In genomic region chr17:9125722-9126121, GRCh38 we compare ENCODE assay signal across 20 cellular contexts.
A peak's percentile ranks its signal among the peaks of the same experiment; 100 is the strongest.
DNase-seq lines count a peak whose midpoint lies in the region; ATAC-seq, FAIRE-seq and TF ChIP-seq lines count a peak whose summit lies in the region.
"Had no signal": no experiment of that assay in that cellular context is flagged by ENCODE, and none has a peak within 500 bp of the region (broad histone marks: within the 10 kb centered on the region; RNA-seq: fewer than 3 reads in every experiment).

No MANE protein-coding gene starts in this region.

- H3K36me3 Mint-ChIP-seq in chondrocyte (ENCODE audit: low read depth): peaks cover 2% of the 10 kb centered on the region
- no peaks in the 10 kb centered on the region for H3K36me3 Mint-ChIP-seq in stimulated activated memory B cell treated with anti-CD40 and anti-IgM and Interleukin-4, amounts not matched to agents 10 μg/mL and 1 μg/mL and 100 μg/mL, for 72 hours
- H3K36me3 Mint-ChIP-seq: CD4-positive, alpha-beta memory T cell had no signal

- TF ChIP-seq POLR2A in A549 (IDR thresholded peaks at IDR 0.05; ENCODE audit: low read length) (no peak), transverse colon (IDR thresholded peaks at IDR 0.05) (no peak)

- POLR2A ChIA-PET in A549 (lab: Yijun Ruan, JAX): no interaction called here
- POLR2A ChIA-PET in GM10248 (lab: Yijun Ruan, JAX): no interaction called here

- no peak for FAIRE-seq in A549 (lab: Jason Lieb, UNC)
- FAIRE-seq: GM12891, GM18507 had no signal

- ATAC-seq in A549: no peak
- ATAC-seq in stimulated activated memory B cell treated with anti-CD40 and anti-IgM and Interleukin-4, amounts not matched to agents 10 μg/mL and 1 μg/mL and 100 μg/mL, for 72 hours: no peak
- ATAC-seq: GM23338, HCT116 had no signal

- H3K9me3 ChIP-seq in A549 (no peaks in the 10 kb centered on the region), transverse colon (no peaks in the 10 kb centered on the region)
- H3K9me3 ChIP-seq: Caco-2 had no signal

- 47% methylated on average over 8 of the region's 8 CpGs for WGBS in A549 (ENCODE audit: missing lambda C conversion rate)
- 83 to 91% methylated on average over 4 to 8 of the region's 8 CpGs for WGBS in transverse colon (ENCODE audit: low coverage in 1 of 2), 2 donors

- TF ChIP-seq CTCF in A549 (IDR thresholded peaks at IDR 0.05) (no peak), chondrocyte (IDR thresholded peaks at IDR 0.05) (no peak), GM10248 (IDR thresholded peaks at IDR 0.05; ENCODE audit: control extremely low read depth, extremely low read depth, low read depth, missing control alignments) (no peak), transverse colon (IDR thresholded peaks at IDR 0.05) (no peak)

- H3K4me1 Mint-ChIP-seq in chondrocyte (ENCODE audit: low read depth): peaks cover 7% of the 10 kb centered on the region
- peaks cover 10% of the 10 kb centered on the region for H3K4me1 Mint-ChIP-seq in stimulated activated memory B cell treated with anti-CD40 and anti-IgM and Interleukin-4, amounts not matched to agents 10 μg/mL and 1 μg/mL and 100 μg/mL, for 72 hours

- no peak overlapping the region for H3K4me3 Mint-ChIP-seq in chondrocyte (ENCODE audit: unreplicated experiment)
- H3K4me3 Mint-ChIP-seq in stimulated activated memory B cell treated with anti-CD40 and anti-IgM and Interleukin-4, amounts not matched to agents 10 μg/mL and 1 μg/mL and 100 μg/mL, for 72 hours: no peak overlapping the region
- H3K4me3 Mint-ChIP-seq: CD4-positive, alpha-beta memory T cell; GM23338; H9; HFFc6 had no signal

- no peak overlapping the region for H3K4me3 ChIP-seq in A549
- no peak overlapping the region for H3K4me3 ChIP-seq in transverse colon
- H3K4me3 ChIP-seq: GM23338 had no signal

- intact Hi-C loops in posterior vena cava (cut with DNase I): no loop called here
- intact Hi-C loops in transverse colon (cut with DNase I; ENCODE audit: low total_unique reads): no loop called here

- no peak overlapping the region for H3K27ac Mint-ChIP-seq in chondrocyte (ENCODE audit: unreplicated experiment)
- no peak overlapping the region for H3K27ac Mint-ChIP-seq in stimulated activated memory B cell treated with anti-CD40 and anti-IgM and Interleukin-4, amounts not matched to agents 10 μg/mL and 1 μg/mL and 100 μg/mL, for 72 hours
- H3K27ac Mint-ChIP-seq: CD4-positive, alpha-beta memory T cell; GM23338; H9; HFFc6 had no signal

- H3K27ac ChIP-seq in A549 (no peak overlapping the region), transverse colon (no peak overlapping the region)

- H3K27me3 Mint-ChIP-seq in chondrocyte (ENCODE audit: low read depth): peaks cover 13% of the 10 kb centered on the region
- H3K27me3 Mint-ChIP-seq in stimulated activated memory B cell treated with anti-CD40 and anti-IgM and Interleukin-4, amounts not matched to agents 10 μg/mL and 1 μg/mL and 100 μg/mL, for 72 hours: peaks cover 51% of the 10 kb centered on the region

- H3K36me3 ChIP-seq in transverse colon: no peaks in the 10 kb centered on the region

- no peaks in the 10 kb centered on the region for H3K27me3 ChIP-seq in transverse colon

- TF ChIP-seq RAD21 in A549 (conservative IDR thresholded peaks at IDR 0.05 in 1 of 2, IDR thresholded peaks at IDR 0.05 in 1 of 2): no peak

- in situ Hi-C loops in transverse colon (cut with MboI; ENCODE audit: low pct_ligation_motif_present in 1 of 4, low pct_unique_long_range_greater_than_20kb in 1 of 4, low sequenced_read_pairs in 3 of 4): no loop called here

- TF ChIP-seq EP300 in A549 (IDR thresholded peaks at IDR 0.05) (no peak), transverse colon (IDR thresholded peaks at IDR 0.05; ENCODE audit: low read depth) (no peak)

- H3K9me3 Mint-ChIP-seq in chondrocyte (ENCODE audit: low read depth): no peaks in the 10 kb centered on the region
- H3K9me3 Mint-ChIP-seq in stimulated activated memory B cell treated with anti-CD40 and anti-IgM and Interleukin-4, amounts not matched to agents 10 μg/mL and 1 μg/mL and 100 μg/mL, for 72 hours: no peaks in the 10 kb centered on the region
- H3K9me3 Mint-ChIP-seq: CD4-positive, alpha-beta memory T cell; GM23338; H9 had no signal

- DNase-seq in A549 (ENCODE audit: low read depth in 1 of 2, low spot score in 1 of 2): no peak
- peak; percentile 89 for DNase-seq in SK-N-DZ (ENCODE audit: low spot score)
- DNase-seq in chondrocyte (ENCODE audit: low spot score): peak; percentile 20
- peak; percentile 48 for DNase-seq in posterior vena cava (ENCODE audit: low spot score)
- no peak for DNase-seq in GM10248 (ENCODE audit: extremely low spot score)
- no peak for DNase-seq in transverse colon
- DNase-seq: 8988T; C1 segment of cervical spinal cord; Caco-2; CD4-positive, alpha-beta memory T cell; DMS153; EL; GDM1; H9; HFFc6 had no signal

- CTCF ChIA-PET in A549 (lab: Yijun Ruan, JAX): no interaction called here
- CTCF ChIA-PET in GM10248 (lab: Yijun Ruan, JAX): no interaction called here

- H3K4me1 ChIP-seq in A549 (no peaks in the 10 kb centered on the region), transverse colon (no peaks in the 10 kb centered on the region)
- H3K4me1 ChIP-seq: Caco-2 had no signal

- H3K4me2 ChIP-seq in A549: no peak overlapping the region
- H3K4me2 ChIP-seq: GM23338 had no signal

TF ChIP-seq in A549, 52 proteins besides CTCF, POLR2A, EP300 and RAD21:
- TF ChIP-seq USF2 (IDR thresholded peaks at IDR 0.05) (peak; percentile 47), E2F6 (IDR thresholded peaks at IDR 0.05; ENCODE audit: borderline replicate concordance, low read depth) (no peak), EHMT2 (IDR thresholded peaks at IDR 0.05; ENCODE audit: low read depth) (no peak)

Comparison
In these comparisons a context has a peak if more than half of its experiments do, and no peak if none do; other contexts are left out.
1. DNase-seq: peak in SK-N-DZ (single experiment), chondrocyte (single experiment) and posterior vena cava (single experiment); none in A549 (0 of 2), GM10248 (single experiment) and transverse colon (single experiment).